Comparison of ENCODE assay signal across 8 cellular contexts in genomic region chr17:38465420-38466345, GRCh38. TPM values are rescaled to one million over a fixed set of nuclear protein-coding genes. Genes with fewer than 3 reads are reported as not detected.
A peak's percentile ranks its signal among the peaks of the same experiment; 100 is the strongest.
DNase-seq lines count a peak whose midpoint lies in the region; TF ChIP-seq lines count a peak whose summit lies in the region.

No MANE protein-coding gene starts in this region.

- H3K36me3 ChIP-seq in rectal smooth muscle tissue (ENCODE audit: control insufficient read depth, insufficient read depth, low read length): no peaks in the 10 kb centered on the region

- peak overlapping the region; percentile 68 for H3K9ac ChIP-seq in rectal smooth muscle tissue (ENCODE audit: low read length)

- H3K27ac ChIP-seq in rectal smooth muscle tissue (ENCODE audit: low read depth, low read length): peak overlapping the region; percentile 97

- H3K27me3 ChIP-seq in rectal smooth muscle tissue (ENCODE audit: control insufficient read depth, insufficient read depth, low read length): no peaks in the 10 kb centered on the region

- peaks cover 29% of the 10 kb centered on the region for H3K4me1 ChIP-seq in rectal smooth muscle tissue (ENCODE audit: control insufficient read depth, insufficient read depth, low read length)

- DNase-seq in Daoy (ENCODE audit: low read depth): peak; percentile 65
- DNase-seq in glomerular visceral epithelial cell (ENCODE audit: extremely low spot score): peak; percentile 65
- DNase-seq in activated CD4-positive, alpha-beta T cell treated with anti-CD3 and anti-CD28 coated beads for 48 hours: no peak
- no peak for DNase-seq in OCI-M2 (lab: John Stamatoyannopoulos, UW; ENCODE audit: unreplicated experiment)
- no peak for DNase-seq in UCSD-AML1 (lab: John Stamatoyannopoulos, UW; ENCODE audit: unreplicated experiment)
- DNase-seq in middle frontal gyrus (ENCODE audit: extremely low spot score, low spot score): no peak

- H3K4me3 ChIP-seq in WI38 (ENCODE audit: low read depth, low read length) (peak overlapping the region; percentile 57), rectal smooth muscle tissue (ENCODE audit: low read length) (peak overlapping the region; percentile 58)

- TF ChIP-seq CTCF in WI38 (IDR thresholded peaks at IDR 0.05; ENCODE audit: low read depth, low read length): no peak

RNA-seq across cellular contexts. Expression of gene ARHGAP23, which starts 37.4 kb away (rescaled TPM):
- total RNA-seq in Daoy (2014; rRNA removed; shearing (Covaris generic)): 4.1 and 7.1 TPM in 2 replicates

Comparison
In these comparisons a context has a peak if more than half of its experiments do, and no peak if none do; other contexts are left out.
1. DNase-seq: peak in Daoy (single experiment) and glomerular visceral epithelial cell (single experiment); none in activated CD4-positive, alpha-beta T cell treated with anti-CD3 and anti-CD28 coated beads for 48 hours (single experiment), OCI-M2 (single experiment), UCSD-AML1 (single experiment) and middle frontal gyrus (single experiment).